In genomic region chr2:205593891-205594290, GRCh38 we compare ENCODE assay signal across 20 cellular contexts.
A peak's percentile ranks its signal among the peaks of the same experiment; 100 is the strongest.
DNase-seq lines count a peak whose midpoint lies in the region; ATAC-seq and TF ChIP-seq lines count a peak whose summit lies in the region.
"Had no signal": no experiment of that assay in that cellular context is flagged by ENCODE, and none has a peak within 500 bp of the region (broad histone marks: within the 10 kb centered on the region; RNA-seq: fewer than 3 reads in every experiment).

No MANE protein-coding gene starts in this region.

- H3K9me3 Mint-ChIP-seq in activated naive CD4-positive, alpha-beta T cell treated with anti-CD3 and anti-CD28 coated beads, Interleukin-2, amount 50 U/mL, for 72 hours, result peaks cover 0 to 5% of the 10 kb centered on the region in 2 donors

- H3K36me3 ChIP-seq in MG63, result no peaks in the 10 kb centered on the region
- H3K36me3 ChIP-seq: BLaER1 had no signal

- intact Hi-C loops in Right ventricle myocardium inferior (cut with DNase I), result no loop called here
- intact Hi-C loops in cardiac septum (cut with DNase I), result no loop called here
- intact Hi-C loops in left ventricle myocardium superior (cut with micrococcal nuclease), result no loop called here

- ATAC-seq in Right ventricle myocardium inferior (peak; percentile 78), left ventricle myocardium superior (peak; percentile 92)
- no peak for ATAC-seq in activated naive CD4-positive, alpha-beta T cell treated with anti-CD3 and anti-CD28 coated beads, Interleukin-2, amount 50 U/mL, for 72 hours
- ATAC-seq: HCT116 had no signal

- TF ChIP-seq CTCF in fibroblast of mammary gland (conservative IDR thresholded peaks at IDR 0.05; ENCODE audit: control insufficient read depth, insufficient read depth, low read depth, low read length), result no peak

- no peak for DNase-seq in Right ventricle myocardium inferior (ENCODE audit: missing footprints)
- DNase-seq in cardiac septum (ENCODE audit: low spot score), result no peak
- peak; percentile 12 for DNase-seq in fibroblast of mammary gland (ENCODE audit: low read depth)
- DNase-seq in left ventricle myocardium superior, result peak; percentile 29
- no peak for DNase-seq in MG63
- no peak for DNase-seq in activated naive CD4-positive, alpha-beta T cell treated with anti-CD3 and anti-CD28 coated beads, Interleukin-2, amount 50 U/mL, for 72 hours (ENCODE audit: low spot score in 2 of 2)
- no peak for DNase-seq in activated CD4-positive, CD25-positive, alpha-beta regulatory T cell treated with anti-CD3 and anti-CD28 coated beads, Interleukin-2, amount 50 U/mL, for 72 hours
- DNase-seq in activated CD4-positive, CD25-positive, alpha-beta regulatory T cell (lab: John Stamatoyannopoulos, UW), result no peak
- DNase-seq: ACHN; CD4-positive, alpha-beta T cell; COR-L47; DMS79; Karpas-422; NCI-H1694; NCI-H446; NCI-H526; RPMI8226; SIG-M5 had no signal

- H3K9me3 ChIP-seq in MG63, result no peaks in the 10 kb centered on the region
- H3K9me3 ChIP-seq: BLaER1 had no signal

- no peak overlapping the region for H3K4me3 ChIP-seq in fibroblast of mammary gland (ENCODE audit: control insufficient read depth, low read depth, low read length)
- H3K4me3 ChIP-seq in MG63, result no peak overlapping the region
- H3K4me3 ChIP-seq: BLaER1 had no signal

- no peak overlapping the region for H3K27ac Mint-ChIP-seq in activated naive CD4-positive, alpha-beta T cell treated with anti-CD3 and anti-CD28 coated beads, Interleukin-2, amount 50 U/mL, for 72 hours
- H3K27ac Mint-ChIP-seq: CD4-positive, alpha-beta T cell had no signal

- no peaks in the 10 kb centered on the region for H3K36me3 Mint-ChIP-seq in activated naive CD4-positive, alpha-beta T cell treated with anti-CD3 and anti-CD28 coated beads, Interleukin-2, amount 50 U/mL, for 72 hours

- H3K27me3 ChIP-seq in MG63, result no peaks in the 10 kb centered on the region
- H3K27me3 ChIP-seq: BLaER1 had no signal

Comparison
In these comparisons a context has a peak if more than half of its experiments do, and no peak if none do; other contexts are left out.
1. DNase-seq: peak in fibroblast of mammary gland (single experiment) and left ventricle myocardium superior (single experiment); none in Right ventricle myocardium inferior (single experiment), cardiac septum (single experiment), MG63 (single experiment), activated naive CD4-positive, alpha-beta T cell treated with anti-CD3 and anti-CD28 coated beads, Interleukin-2, amount 50 U/mL, for 72 hours (0 of 2), activated CD4-positive, CD25-positive, alpha-beta regulatory T cell treated with anti-CD3 and anti-CD28 coated beads, Interleukin-2, amount 50 U/mL, for 72 hours (single experiment) and activated CD4-positive, CD25-positive, alpha-beta regulatory T cell (0 of 4).
2. ATAC-seq: peak in Right ventricle myocardium inferior (single experiment) and left ventricle myocardium superior (single experiment); none in activated naive CD4-positive, alpha-beta T cell treated with anti-CD3 and anti-CD28 coated beads, Interleukin-2, amount 50 U/mL, for 72 hours (0 of 2).